ENCODE assay signal across 1 cellular context in the genomic region with DNA sequence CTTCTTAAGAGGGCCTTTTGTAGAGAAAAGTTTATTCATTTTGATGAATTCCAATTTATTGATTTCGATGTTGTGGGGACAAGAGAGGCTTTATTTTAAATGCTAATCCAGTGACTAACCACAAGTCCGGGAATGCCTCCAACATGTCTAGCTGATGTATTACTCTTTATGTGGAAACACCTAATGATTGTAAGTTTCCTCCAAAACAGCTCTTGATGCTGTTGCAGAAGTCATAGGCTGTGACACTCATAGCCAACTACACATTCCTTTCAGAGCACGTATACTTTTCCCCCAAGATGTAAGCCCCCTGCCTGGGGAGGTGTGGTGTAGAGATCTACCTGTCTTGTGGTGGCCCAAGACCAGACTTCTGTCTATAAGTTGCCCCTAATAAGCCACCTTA.
TF ChIP-seq lines count a peak whose summit lies in the region.

No MANE protein-coding gene starts in this region.

TF ChIP-seq in SK-N-SH, 30 proteins besides CTCF, POLR2A, EP300 and RAD21 (continued from another document):
- TF ChIP-seq MXI1 (IDR thresholded peaks at IDR 0.05; ENCODE audit: low read depth, low read length) (no peak), JUND (IDR thresholded peaks at IDR 0.05) (peak; percentile 95), RXRA (IDR thresholded peaks at IDR 0.05; ENCODE audit: borderline replicate concordance, low read depth) (peak; percentile 41; the same call in 1 of the 2 replicates), ELF1 (IDR thresholded peaks at IDR 0.05) (no peak), NRF1 (IDR thresholded peaks at IDR 0.05; ENCODE audit: low read depth, low read length) (no peak), REST (IDR thresholded peaks at IDR 0.05; ENCODE audit: low read depth, low read length) (no peak), FOSL2 (IDR thresholded peaks at IDR 0.05; ENCODE audit: borderline replicate concordance, low read depth) (peak; percentile 81), SMC3 (IDR thresholded peaks at IDR 0.05; ENCODE audit: low read depth, low read length) (no peak), USF1 (IDR thresholded peaks at IDR 0.05; ENCODE audit: borderline replicate concordance, low read depth) (no peak)
- TF ChIP-seq, protein P1, sequence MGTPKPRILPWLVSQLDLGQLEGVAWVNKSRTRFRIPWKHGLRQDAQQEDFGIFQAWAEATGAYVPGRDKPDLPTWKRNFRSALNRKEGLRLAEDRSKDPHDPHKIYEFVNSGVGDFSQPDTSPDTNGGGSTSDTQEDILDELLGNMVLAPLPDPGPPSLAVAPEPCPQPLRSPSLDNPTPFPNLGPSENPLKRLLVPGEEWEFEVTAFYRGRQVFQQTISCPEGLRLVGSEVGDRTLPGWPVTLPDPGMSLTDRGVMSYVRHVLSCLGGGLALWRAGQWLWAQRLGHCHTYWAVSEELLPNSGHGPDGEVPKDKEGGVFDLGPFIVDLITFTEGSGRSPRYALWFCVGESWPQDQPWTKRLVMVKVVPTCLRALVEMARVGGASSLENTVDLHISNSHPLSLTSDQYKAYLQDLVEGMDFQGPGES (IDR thresholded peaks at IDR 0.05; ENCODE audit: low read depth, low read length), result no peak
- TF ChIP-seq, protein P2, sequence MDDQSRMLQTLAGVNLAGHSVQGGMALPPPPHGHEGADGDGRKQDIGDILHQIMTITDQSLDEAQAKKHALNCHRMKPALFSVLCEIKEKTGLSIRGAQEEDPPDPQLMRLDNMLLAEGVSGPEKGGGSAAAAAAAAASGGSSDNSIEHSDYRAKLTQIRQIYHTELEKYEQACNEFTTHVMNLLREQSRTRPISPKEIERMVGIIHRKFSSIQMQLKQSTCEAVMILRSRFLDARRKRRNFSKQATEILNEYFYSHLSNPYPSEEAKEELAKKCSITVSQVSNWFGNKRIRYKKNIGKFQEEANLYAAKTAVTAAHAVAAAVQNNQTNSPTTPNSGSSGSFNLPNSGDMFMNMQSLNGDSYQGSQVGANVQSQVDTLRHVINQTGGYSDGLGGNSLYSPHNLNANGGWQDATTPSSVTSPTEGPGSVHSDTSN (IDR thresholded peaks at IDR 0.05), result peak; percentile 98
